Comparison of ENCODE assay signal across 1 cellular context in genomic region chrX:12548746-12549145, GRCh38.
TF ChIP-seq lines count a peak whose summit lies in the region.

No MANE protein-coding gene starts in this region.

TF ChIP-seq in K562, 482 proteins besides CTCF, POLR2A, EP300 and RAD21 (continued from another document):
- TF ChIP-seq PBX2 (CRISPR knock-in tag; IDR thresholded peaks at IDR 0.05; ENCODE audit: low read depth), result no peak
- TF ChIP-seq PBX2 (tag; conservative IDR thresholded peaks at IDR 0.05; ENCODE audit: low read depth), result no peak
- TF ChIP-seq MEF2D (tag; conservative IDR thresholded peaks at IDR 0.05; ENCODE audit: low read depth), result no peak
- no peak for TF ChIP-seq BRCA1 (IDR thresholded peaks at IDR 0.05)
- no peak for TF ChIP-seq BRCA1 (CRISPR knock-in tag; IDR thresholded peaks at IDR 0.05)
- peak; percentile 68 for TF ChIP-seq EHMT2 (IDR thresholded peaks at IDR 0.05)
- TF ChIP-seq CEBPB (tag; IDR thresholded peaks at IDR 0.05), result no peak
- peak; percentile 75; the same call in 1 of the 2 replicates for TF ChIP-seq REST (CRISPR knock-in tag; IDR thresholded peaks at IDR 0.05; ENCODE audit: low read depth)
- TF ChIP-seq DDX20 (tag; IDR thresholded peaks at IDR 0.05; ENCODE audit: low read depth), result no peak
